38 cellular contexts compared by ENCODE assay signal in genomic region chr10:28775773-28776172, GRCh38.
"Had no signal": no experiment of that assay in that cellular context is flagged by ENCODE, and none has a peak within 500 bp of the region (broad histone marks: within the 10 kb centered on the region; RNA-seq: fewer than 3 reads in every experiment).

No MANE protein-coding gene starts in this region.

- H3K4me3 Mint-ChIP-seq: activated CD4-positive, alpha-beta memory T cell treated with anti-CD3 and anti-CD28 coated beads, Interleukin-2, amount 10 ng/mL, durations not matched to agents 7 days and 5 days; activated CD4-positive, alpha-beta T cell treated with anti-CD3 and anti-CD28 coated beads for 36 hours; activated CD4-positive, alpha-beta T cell treated with anti-CD3 and anti-CD28 coated beads, Interleukin-2, amount 10 ng/mL, durations not matched to agents 7 days and 5 days; activated CD8-positive, alpha-beta memory T cell treated with anti-CD3 and anti-CD28 coated beads, Interleukin-2, amount 10 ng/mL, durations not matched to agents 7 days and 5 days; activated CD8-positive, alpha-beta T cell treated with anti-CD3 and anti-CD28 coated beads, Interleukin-2, amount 10 ng/mL, durations not matched to agents 7 days and 5 days; activated naive CD4-positive, alpha-beta T cell treated with anti-CD3 and anti-CD28 coated beads, Interleukin-2, amount 10 ng/mL, durations not matched to agents 7 days and 5 days; activated naive CD4-positive, alpha-beta T cell treated with anti-CD3 and anti-CD28 coated beads, Interleukin-2, amount 50 U/mL, for 24 hours; activated naive CD8-positive, alpha-beta T cell; activated naive CD8-positive, alpha-beta T cell treated with anti-CD3 and anti-CD28 coated beads, Interleukin-2, amount 10 ng/mL, durations not matched to agents 7 days and 5 days; activated naive CD8-positive, alpha-beta T cell treated with anti-CD3 and anti-CD28 coated beads, Interleukin-2, amount 50 U/mL, for 24 hours; activated T-cell treated with anti-CD3 and anti-CD28 coated beads, Interleukin-2, amount 50 U/mL, for 24 hours; brain; central memory CD8-positive, alpha-beta T cell; T-helper 1 cell treated with Interleukin-12 subunit alpha and Interleukin-12 subunit beta and Interleukin-4 antibody, amounts not matched to agents 30 μg/mL and 1 μg/mL, for 36 hours; T-helper 2 cell treated with Interferon-gamma antibody and Interleukin-4, amounts not matched to agents 5 μg/mL and 100 μg/mL, for 36 hours had no signal

- H3K9me3 Mint-ChIP-seq: activated naive CD4-positive, alpha-beta T cell treated with anti-CD3 and anti-CD28 coated beads, Interleukin-2, amount 50 U/mL, for 24 hours; central memory CD8-positive, alpha-beta T cell had no signal

- H3K36me3 ChIP-seq: ascending aorta, cardiac muscle cell had no signal

- H3K27ac Mint-ChIP-seq: activated CD4-positive, alpha-beta memory T cell treated with anti-CD3 and anti-CD28 coated beads, Interleukin-2, amount 10 ng/mL, durations not matched to agents 7 days and 5 days; activated CD4-positive, alpha-beta T cell treated with anti-CD3 and anti-CD28 coated beads for 36 hours; activated CD4-positive, alpha-beta T cell treated with anti-CD3 and anti-CD28 coated beads, Interleukin-2, amount 10 ng/mL, durations not matched to agents 7 days and 5 days; activated CD8-positive, alpha-beta memory T cell treated with anti-CD3 and anti-CD28 coated beads, Interleukin-2, amount 10 ng/mL, durations not matched to agents 7 days and 5 days; activated CD8-positive, alpha-beta T cell treated with anti-CD3 and anti-CD28 coated beads, Interleukin-2, amount 10 ng/mL, durations not matched to agents 7 days and 5 days; activated naive CD4-positive, alpha-beta T cell treated with anti-CD3 and anti-CD28 coated beads, Interleukin-2, amount 10 ng/mL, durations not matched to agents 7 days and 5 days; activated naive CD4-positive, alpha-beta T cell treated with anti-CD3 and anti-CD28 coated beads, Interleukin-2, amount 50 U/mL, for 24 hours; activated naive CD8-positive, alpha-beta T cell; activated naive CD8-positive, alpha-beta T cell treated with anti-CD3 and anti-CD28 coated beads, Interleukin-2, amount 10 ng/mL, durations not matched to agents 7 days and 5 days; activated naive CD8-positive, alpha-beta T cell treated with anti-CD3 and anti-CD28 coated beads, Interleukin-2, amount 50 U/mL, for 24 hours; activated T-cell treated with anti-CD3 and anti-CD28 coated beads, Interleukin-2, amount 50 U/mL, for 24 hours; activated T-helper 2 cell treated with anti-CD3 and anti-CD28 coated beads, Interferon-gamma antibody, Interleukin-2, Interleukin-4, amounts not matched to agents 10 μg/mL and 5 μg/mL and 100 μg/mL, durations not matched to agents 14 hours and 24 hours and 36 hours; brain; T-helper 1 cell treated with Interleukin-12 subunit alpha and Interleukin-12 subunit beta and Interleukin-4 antibody, amounts not matched to agents 30 μg/mL and 1 μg/mL, for 36 hours; T-helper 2 cell treated with Interferon-gamma antibody and Interleukin-4, amounts not matched to agents 5 μg/mL and 100 μg/mL, for 36 hours had no signal

- H3K27me3 ChIP-seq: ascending aorta, cardiac muscle cell had no signal

- FAIRE-seq: bronchial epithelial cell, TTC549 had no signal

- H3K27ac ChIP-seq: ascending aorta, cardiac muscle cell, VCaP had no signal

- H3K4me1 ChIP-seq: ascending aorta had no signal

- H3K27me3 Mint-ChIP-seq: activated CD4-positive, alpha-beta memory T cell treated with anti-CD3 and anti-CD28 coated beads, Interleukin-2, amount 10 ng/mL, durations not matched to agents 7 days and 5 days; activated CD4-positive, alpha-beta T cell treated with anti-CD3 and anti-CD28 coated beads, Interleukin-2, amount 10 ng/mL, durations not matched to agents 7 days and 5 days; activated CD8-positive, alpha-beta memory T cell treated with anti-CD3 and anti-CD28 coated beads, Interleukin-2, amount 10 ng/mL, durations not matched to agents 7 days and 5 days; activated naive CD4-positive, alpha-beta T cell treated with anti-CD3 and anti-CD28 coated beads, Interleukin-2, amount 10 ng/mL, durations not matched to agents 7 days and 5 days; activated naive CD8-positive, alpha-beta T cell treated with anti-CD3 and anti-CD28 coated beads, Interleukin-2, amount 10 ng/mL, durations not matched to agents 7 days and 5 days; central memory CD8-positive, alpha-beta T cell had no signal

- H3K36me3 Mint-ChIP-seq: activated CD8-positive, alpha-beta memory T cell treated with anti-CD3 and anti-CD28 coated beads, Interleukin-2, amount 10 ng/mL, durations not matched to agents 7 days and 5 days; activated naive CD4-positive, alpha-beta T cell treated with anti-CD3 and anti-CD28 coated beads, Interleukin-2, amount 10 ng/mL, durations not matched to agents 7 days and 5 days; activated naive CD4-positive, alpha-beta T cell treated with anti-CD3 and anti-CD28 coated beads, Interleukin-2, amount 50 U/mL, for 24 hours; activated naive CD8-positive, alpha-beta T cell; activated naive CD8-positive, alpha-beta T cell treated with anti-CD3 and anti-CD28 coated beads, Interleukin-2, amount 10 ng/mL, durations not matched to agents 7 days and 5 days; brain had no signal

- ATAC-seq: activated CD4-positive, alpha-beta T cell treated with anti-CD3 and anti-CD28 coated beads for 36 hours; activated CD4-positive, CD25-positive, alpha-beta regulatory T cell treated with anti-CD3 and anti-CD28 coated beads, Interleukin-2, amount 50 U/mL, for 24 hours; activated CD8-positive, alpha-beta memory T cell treated with anti-CD3 and anti-CD28 coated beads, Interleukin-2, amount 10 ng/mL, durations not matched to agents 7 days and 5 days; activated CD8-positive, alpha-beta T cell treated with anti-CD3 and anti-CD28 coated beads, Interleukin-2, amount 10 ng/mL, durations not matched to agents 7 days and 5 days; activated naive CD8-positive, alpha-beta T cell treated with anti-CD3 and anti-CD28 coated beads, Interleukin-2, amount 50 U/mL, for 24 hours had no signal

- H3K4me1 Mint-ChIP-seq: activated CD4-positive, alpha-beta memory T cell treated with anti-CD3 and anti-CD28 coated beads, Interleukin-2, amount 10 ng/mL, durations not matched to agents 7 days and 5 days; activated CD8-positive, alpha-beta memory T cell treated with anti-CD3 and anti-CD28 coated beads, Interleukin-2, amount 10 ng/mL, durations not matched to agents 7 days and 5 days; activated naive CD4-positive, alpha-beta T cell treated with anti-CD3 and anti-CD28 coated beads, Interleukin-2, amount 10 ng/mL, durations not matched to agents 7 days and 5 days; activated naive CD4-positive, alpha-beta T cell treated with anti-CD3 and anti-CD28 coated beads, Interleukin-2, amount 50 U/mL, for 24 hours; activated naive CD8-positive, alpha-beta T cell treated with anti-CD3 and anti-CD28 coated beads, Interleukin-2, amount 50 U/mL, for 24 hours; brain; central memory CD8-positive, alpha-beta T cell had no signal

- H3K4me3 ChIP-seq: ascending aorta, cardiac muscle cell had no signal

- H3K9me3 ChIP-seq: ascending aorta had no signal

- DNase-seq: activated CD4-positive, alpha-beta memory T cell treated with anti-CD3 and anti-CD28 coated beads, Interleukin-2, amount 10 ng/mL, durations not matched to agents 7 days and 5 days; activated CD4-positive, alpha-beta T cell treated with anti-CD3 and anti-CD28 coated beads for 1 hour; activated CD4-positive, alpha-beta T cell treated with anti-CD3 and anti-CD28 coated beads for 36 hours; activated CD4-positive, alpha-beta T cell treated with anti-CD3 and anti-CD28 coated beads for 48 hours; activated CD4-positive, alpha-beta T cell treated with anti-CD3 and anti-CD28 coated beads, Interleukin-2, amount 10 ng/mL, durations not matched to agents 7 days and 5 days; activated CD4-positive, alpha-beta T cell treated with anti-CD3 and anti-CD28 coated beads, Interleukin-2, amount 50 U/mL, for 48 hours; activated CD4-positive, CD25-positive, alpha-beta regulatory T cell; activated CD8-positive, alpha-beta memory T cell treated with anti-CD3 and anti-CD28 coated beads for 24 hours; activated CD8-positive, alpha-beta memory T cell treated with anti-CD3 and anti-CD28 coated beads, Interleukin-2, amount 10 ng/mL, durations not matched to agents 7 days and 5 days; activated CD8-positive, alpha-beta memory T cell treated with anti-CD3 and anti-CD28 coated beads, Interleukin-2, amount 50 U/mL, for 48 hours; activated CD8-positive, alpha-beta T cell treated with anti-CD3 and anti-CD28 coated beads, Interleukin-2, amount 10 ng/mL, durations not matched to agents 7 days and 5 days; activated effector memory CD4-positive, alpha-beta T cell treated with Interleukin-2 at 50 U/mL for 16 hours; activated gamma-delta T cell; activated naive CD4-positive, alpha-beta T cell treated with anti-CD3 and anti-CD28 coated beads, Interleukin-2, amount 10 ng/mL, durations not matched to agents 7 days and 5 days; activated naive CD4-positive, alpha-beta T cell treated with Interleukin-2 at 50 U/mL for 16 hours; activated naive CD8-positive, alpha-beta T cell treated with anti-CD3 and anti-CD28 coated beads, Interleukin-2, amount 10 ng/mL, durations not matched to agents 7 days and 5 days; activated naive CD8-positive, alpha-beta T cell treated with anti-CD3 and anti-CD28 coated beads, Interleukin-2, amount 50 U/mL, for 24 hours; activated T-cell treated with anti-CD3 and anti-CD28 coated beads, Interleukin-2, amount 50 U/mL, for 24 hours; activated T-cell treated with anti-CD3 and anti-CD28 coated beads, Interleukin-2, amount 50 U/mL, for 48 hours; amygdala; anterior cingulate cortex; caudate nucleus; cerebellar nuclear complex; T-helper 2 cell; T-helper 9 cell had no signal
